ENCODE assay signal across 8 cellular contexts in genomic region chr11:47921080-47921426, GRCh38. TPM values are rescaled to one million over a fixed set of nuclear protein-coding genes. Genes with fewer than 3 reads are reported as not detected.
A peak's percentile ranks its signal among the peaks of the same experiment; 100 is the strongest.
DNase-seq lines count a peak whose midpoint lies in the region; ATAC-seq and TF ChIP-seq lines count a peak whose summit lies in the region.
"Not testable (repeated sequence)": the region's sequence is repeated elsewhere in the genome, so short reads cannot be mapped to it uniquely, and the experiment has no call there.

No MANE protein-coding gene starts in this region.

- H2BK15ac ChIP-seq in neuronal stem cell (ENCODE audit: low read length): peak overlapping the region; percentile 50

- not testable (repeated sequence) for H3K36me3 ChIP-seq in BLaER1; OCI-LY1 (ENCODE audit: insufficient read depth, low read length); neuronal stem cell (replicated peaks in 1 of 2; ENCODE audit: control insufficient read depth in 2 of 2, insufficient read depth in 2 of 2, low read length in 2 of 2); thymus (ENCODE audit: control insufficient read depth, insufficient read depth)

- H3K27ac Mint-ChIP-seq in activated B cell treated with CpG ODN at 0.5 μM for 24 hours: peak overlapping the region; percentile 99
- peak overlapping the region; percentile 15 for H3K27ac Mint-ChIP-seq in activated naive CD4-positive, alpha-beta T cell treated with anti-CD3 and anti-CD28 coated beads, Interleukin-2, amount 10 ng/mL, durations not matched to agents 7 days and 5 days
- peak overlapping the region in 2 of 6 donors; percentile 51 to 81 for H3K27ac Mint-ChIP-seq in immature natural killer cell

- H4K8ac ChIP-seq in neuronal stem cell (ENCODE audit: low read depth, low read length): not testable (repeated sequence)

- not testable (repeated sequence) for H3K27me3 ChIP-seq in BLaER1; HL-60 (ENCODE audit: insufficient read depth, poor library complexity, severe bottlenecking); OCI-LY1 (ENCODE audit: insufficient read depth, low read length); neuronal stem cell (ENCODE audit: control insufficient read depth in 3 of 3, insufficient read depth in 3 of 3, low read depth in 1 of 3, low read length in 3 of 3); thymus (ENCODE audit: control insufficient read depth, insufficient read depth)

- H3K9me3 ChIP-seq in BLaER1; OCI-LY1 (ENCODE audit: low read length); neuronal stem cell (replicated peaks in 1 of 2; ENCODE audit: control insufficient read depth in 2 of 2, insufficient read depth in 1 of 2, low read depth in 1 of 2, low read length in 2 of 2); thymus (ENCODE audit: control insufficient read depth): not testable (repeated sequence)

- peaks cover 12% of the 10 kb centered on the region; the same call in 1 of the 2 replicates for H3F3A ChIP-seq in OCI-LY1 (ENCODE audit: insufficient read depth, low read length)

- H3K79me1 ChIP-seq in neuronal stem cell (ENCODE audit: low read depth, low read length): not testable (repeated sequence)

- not testable (repeated sequence) for H3K79me2 ChIP-seq in OCI-LY1 (ENCODE audit: insufficient read depth, low read length)

- H3K9me2 ChIP-seq in OCI-LY1 (ENCODE audit: low read depth, low read length): not testable (repeated sequence)

- H2BK5ac ChIP-seq in neuronal stem cell (ENCODE audit: low read length): not testable (repeated sequence)

- not testable (repeated sequence) for H3K27me3 Mint-ChIP-seq in activated B cell treated with CpG ODN at 0.5 μM for 24 hours; activated naive CD4-positive, alpha-beta T cell treated with anti-CD3 and anti-CD28 coated beads, Interleukin-2, amount 10 ng/mL, durations not matched to agents 7 days and 5 days; immature natural killer cell (ENCODE audit: low read depth in 3 of 3)

- peak overlapping the region; percentile 73 for H3K4me2 ChIP-seq in BLaER1
- H3K4me2 ChIP-seq in OCI-LY1 (ENCODE audit: low read length); neuronal stem cell (ENCODE audit: insufficient read depth, low read length, poor library complexity, severe bottlenecking): not testable (repeated sequence)

- H3K4me3 ChIP-seq in BLaER1; HL-60 (replicated peaks; ENCODE audit: insufficient read depth, low read length); OCI-LY1 (ENCODE audit: low read depth, low read length, poor library complexity, severe bottlenecking); neuronal stem cell (ENCODE audit: low read length in 2 of 2); thymus (ENCODE audit: low read length): not testable (repeated sequence)

- CTCF ChIA-PET in activated B cell treated with CpG ODN at 0.5 μM for 24 hours (lab: Charles Lee): interaction anchor here (1.0 to 1.8 kb wide), 2 partner anchors 13 to 66 kb away, joined by 3 to 8 read pairs; no protein-coding TSS in a partner anchor
- CTCF ChIA-PET in activated naive CD4-positive, alpha-beta T cell treated with anti-CD3 and anti-CD28 coated beads, Interleukin-2, amount 10 ng/mL, durations not matched to agents 7 days and 5 days (lab: Charles Lee): interaction anchor here (0.6 to 2.3 kb wide), 3 partner anchors 12 to 17 kb away, joined by 3 to 14 read pairs (median 4); no protein-coding TSS in a partner anchor

- POLR2A ChIA-PET in activated B cell treated with CpG ODN at 0.5 μM for 24 hours (lab: Charles Lee): interaction anchor here (0.6 to 4.0 kb wide), 10 partner anchors 14 to 188 kb away, joined by 3 to 19 read pairs (median 4); partner anchors contain the start of gene NUP160

- ATAC-seq in activated B cell treated with CpG ODN at 0.5 μM for 24 hours (ENCODE audit: low read depth): not testable (repeated sequence)

- not testable (repeated sequence) for H3K27ac ChIP-seq in BLaER1; neuronal stem cell (replicated peaks; ENCODE audit: low read length)
- H3K27ac ChIP-seq in HL-60 (replicated peaks) (peak overlapping the region; percentile 36), OCI-LY1 (ENCODE audit: low read depth, low read length, poor library complexity, severe bottlenecking) (peak overlapping the region; percentile 99), thymus (ENCODE audit: low read depth) (peak overlapping the region; percentile 31)

- H3K36me3 Mint-ChIP-seq in activated B cell treated with CpG ODN at 0.5 μM for 24 hours (ENCODE audit: low read depth); activated naive CD4-positive, alpha-beta T cell treated with anti-CD3 and anti-CD28 coated beads, Interleukin-2, amount 10 ng/mL, durations not matched to agents 7 days and 5 days; immature natural killer cell: not testable (repeated sequence)

- H4K91ac ChIP-seq in neuronal stem cell (ENCODE audit: low read depth, low read length, poor library complexity): not testable (repeated sequence)

- H3K9me3 Mint-ChIP-seq in activated B cell treated with CpG ODN at 0.5 μM for 24 hours; activated naive CD4-positive, alpha-beta T cell treated with anti-CD3 and anti-CD28 coated beads, Interleukin-2, amount 10 ng/mL, durations not matched to agents 7 days and 5 days; immature natural killer cell: not testable (repeated sequence)

- intact Hi-C loops in activated B cell treated with CpG ODN at 0.5 μM for 24 hours (cut with micrococcal nuclease): loop anchor here (2.0 kb wide), 2 partner anchors 14 to 30 kb away; no protein-coding TSS in a partner anchor

- not testable (repeated sequence) for H4K20me1 ChIP-seq in BLaER1; OCI-LY1 (ENCODE audit: insufficient read depth, low read length)

- H3K14ac ChIP-seq in neuronal stem cell (ENCODE audit: low read length): not testable (repeated sequence)

- H3K4me1 Mint-ChIP-seq in activated B cell treated with CpG ODN at 0.5 μM for 24 hours (peaks cover 88% of the 10 kb centered on the region), immature natural killer cell (peaks cover 38 to 45% of the 10 kb centered on the region in 2 donors)
- H3K4me1 Mint-ChIP-seq in activated naive CD4-positive, alpha-beta T cell treated with anti-CD3 and anti-CD28 coated beads, Interleukin-2, amount 10 ng/mL, durations not matched to agents 7 days and 5 days: peaks cover 65% of the 10 kb centered on the region

- DNase-seq in HL-60 (ENCODE audit: low read depth in 1 of 2, low spot score in 1 of 2); activated B cell treated with CpG ODN at 0.5 μM for 24 hours; activated naive CD4-positive, alpha-beta T cell treated with anti-CD3 and anti-CD28 coated beads, Interleukin-2, amount 10 ng/mL, durations not matched to agents 7 days and 5 days; immature natural killer cell; neuronal stem cell (ENCODE audit: low spot score): not testable (repeated sequence)

- H3K4me3 Mint-ChIP-seq in activated B cell treated with CpG ODN at 0.5 μM for 24 hours (peak overlapping the region; percentile 72), immature natural killer cell (peak overlapping the region in 3 of 5 donors; percentile 14 to 22 (median 16))
- not testable (repeated sequence) for H3K4me3 Mint-ChIP-seq in activated naive CD4-positive, alpha-beta T cell treated with anti-CD3 and anti-CD28 coated beads, Interleukin-2, amount 10 ng/mL, durations not matched to agents 7 days and 5 days

- H3K4ac ChIP-seq in neuronal stem cell (ENCODE audit: low read length): not testable (repeated sequence)

- H2BK120ac ChIP-seq in neuronal stem cell (ENCODE audit: low read depth, low read length): not testable (repeated sequence)

- H3K18ac ChIP-seq in neuronal stem cell (ENCODE audit: low read length): not testable (repeated sequence)

- TF ChIP-seq CTCF in HL-60 (IDR thresholded peaks at IDR 0.05; ENCODE audit: insufficient read depth, low read length); OCI-LY1 (IDR thresholded peaks at IDR 0.05; ENCODE audit: low read length); activated B cell treated with CpG ODN at 0.5 μM for 24 hours (IDR thresholded peaks at IDR 0.05): not testable (repeated sequence)

- H2AK5ac ChIP-seq in neuronal stem cell (ENCODE audit: low read depth, low read length): not testable (repeated sequence)

- H2BK12ac ChIP-seq in neuronal stem cell (ENCODE audit: low read length): not testable (repeated sequence)

- WGBS in neuronal stem cell (ENCODE audit: extremely low coverage in 2 of 2, insufficient read length in 2 of 2, insufficient replicate concordance in 1 of 2), 2 donors: no CpG with 5 or more reads among the region's 6 CpGs
- WGBS in thymus: 97% methylated on average over 6 of the region's 6 CpGs

- not testable (repeated sequence) for H3K9ac ChIP-seq in BLaER1; OCI-LY1 (ENCODE audit: low read length); neuronal stem cell (ENCODE audit: low read depth, low read length, poor library complexity)

- H3K4me1 ChIP-seq in BLaER1: peaks cover 76% of the 10 kb centered on the region
- peaks cover 83% of the 10 kb centered on the region for H3K4me1 ChIP-seq in OCI-LY1 (ENCODE audit: insufficient read depth, low read length, severe bottlenecking)
- H3K4me1 ChIP-seq in neuronal stem cell (ENCODE audit: control insufficient read depth in 2 of 2, insufficient read depth in 1 of 2, low read depth in 1 of 2, low read length in 2 of 2): peaks cover 13 to 14% of the 10 kb centered on the region in 2 donors
- H3K4me1 ChIP-seq in thymus (ENCODE audit: control insufficient read depth, insufficient read depth, low read length): peaks cover 62% of the 10 kb centered on the region

- not testable (repeated sequence) for H2AFZ ChIP-seq in OCI-LY1 (ENCODE audit: low read length); neuronal stem cell (ENCODE audit: low read length)

- H3K23ac ChIP-seq in neuronal stem cell (ENCODE audit: low read depth, low read length, poor library complexity): not testable (repeated sequence)

RNA-seq across cellular contexts. Expression of gene PTPRJ, which starts 59.3 kb away (rescaled TPM):
- total RNA-seq in activated B cell treated with CpG ODN at 0.5 μM for 24 hours: 18.8 and 19.2 TPM in 2 replicates
- polyA plus RNA-seq in immature natural killer cell (10 to 100 TPM; 10.0 to 19.0 (median 18.0) TPM), thymus (4.4 TPM)
- 12.6 TPM for polyA plus RNA-seq in neuronal stem cell (2013, experiment 1 of 2)
- polyA plus RNA-seq in neuronal stem cell (2013, experiment 2 of 2): 12.9 TPM
